In the genomic region with DNA sequence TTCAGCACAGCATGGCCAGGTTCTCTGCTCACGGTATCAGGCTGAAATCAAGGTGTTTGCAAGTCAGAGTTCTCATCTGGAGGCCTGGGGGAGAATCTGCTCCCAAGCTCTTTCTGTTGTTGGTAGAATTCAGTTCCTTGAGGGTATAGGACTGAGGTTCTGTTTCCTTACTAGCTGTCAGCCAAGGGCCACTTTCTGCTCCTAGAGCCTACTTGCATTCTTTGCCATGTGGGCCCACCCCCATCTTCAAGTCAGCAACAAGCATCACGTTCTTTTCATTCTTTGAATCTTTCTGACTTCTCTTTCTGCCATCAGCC, we compare ENCODE assay signal across 15 cellular contexts. TPM values are rescaled to one million over a fixed set of nuclear protein-coding genes. Genes with fewer than 3 reads are reported as not detected.
DNase-seq lines count a peak whose midpoint lies in the region; ATAC-seq, FAIRE-seq and TF ChIP-seq lines count a peak whose summit lies in the region.
"Had no signal": no experiment of that assay in that cellular context is flagged by ENCODE, and none has a peak within 500 bp of the region (broad histone marks: within the 10 kb centered on the region; RNA-seq: fewer than 3 reads in every experiment).

No MANE protein-coding gene starts in this region.

- no peak for ATAC-seq in HG03565 (IDR thresholded peaks at IDR 0.05; ENCODE audit: unreplicated experiment)
- ATAC-seq: left colon, PC-3 had no signal

- no peaks in the 10 kb centered on the region; the same call in 1 of the 2 replicates for H3K9me3 ChIP-seq in SK-N-MC (ENCODE audit: low read depth, low read length)
- no peaks in the 10 kb centered on the region for H3K9me3 ChIP-seq in H1 (ENCODE audit: insufficient read depth in 2 of 2, low read depth in 1 of 2, low read length in 1 of 2)
- no peaks in the 10 kb centered on the region for H3K9me3 ChIP-seq in stomach

- peak overlapping the region; percentile 41 for H3K4me3 Mint-ChIP-seq in activated T-cell treated with anti-CD3 and anti-CD28 coated beads, Interleukin-2, amount 50 U/mL, for 24 hours
- H3K4me3 Mint-ChIP-seq: nephron progenitor cell had no signal

- H3K27me3 Mint-ChIP-seq in activated T-cell treated with anti-CD3 and anti-CD28 coated beads, Interleukin-2, amount 50 U/mL, for 24 hours = no peaks in the 10 kb centered on the region

- no peak overlapping the region for H3K4ac ChIP-seq in H1 (replicated peaks; ENCODE audit: insufficient read length, low read depth, low read length)

- H3K27me3 ChIP-seq in H1 (replicated peaks in 1 of 4; ENCODE audit: control insufficient read depth in 3 of 4, extremely low read depth in 1 of 4, insufficient read depth in 3 of 4, low read length in 3 of 4) = no peaks in the 10 kb centered on the region
- no peaks in the 10 kb centered on the region for H3K27me3 ChIP-seq in stomach

- no peak overlapping the region for H2BK12ac ChIP-seq in H1 (ENCODE audit: low read depth, low read length)

- H3K14ac ChIP-seq in H1 (ENCODE audit: insufficient read length) = no peak overlapping the region

- POLR2A ChIA-PET in H1 (lab: Charles Lee; ENCODE audit: partially characterized antibody) = no interaction called here

- H3K4me1 ChIP-seq in H1 (replicated peaks in 1 of 4; ENCODE audit: control insufficient read depth in 3 of 4, insufficient read depth in 4 of 4, low read length in 3 of 4) (peaks cover 0 to 2% (median 0%) of the 10 kb centered on the region in 4 experiments; a peak in 1 of 7 replicates), stomach (peaks cover 0 to 32% (median 0%) of the 10 kb centered on the region in 4 donors)

- no peak overlapping the region for H4K5ac ChIP-seq in H1 (ENCODE audit: insufficient read length, low read depth, low read length)

- no peaks in the 10 kb centered on the region for H3K79me1 ChIP-seq in H1 (ENCODE audit: low read depth, low read length)

- 86% methylated on average over 2 of the region's 2 CpGs; no CpG with 5 or more reads in 1 of the 2 experiments for WGBS in H1 (ENCODE audit: extremely low coverage in 1 of 2, insufficient coverage in 1 of 2, insufficient read length in 1 of 2, insufficient replicate concordance in 2 of 2, low coverage in 1 of 2, low lambda C conversion rate in 2 of 2, missing lambda C conversion rate in 1 of 2), 2 experiments
- WGBS in stomach, 5 donors = 79 to 90% (median 86%) methylated on average over 2 of the region's 2 CpGs

- H3K36me3 ChIP-seq in SK-N-MC (ENCODE audit: insufficient read depth, low read length) (peaks cover 17% of the 10 kb centered on the region), H1 (ENCODE audit: control insufficient read depth in 2 of 4, insufficient read depth in 4 of 4, low read length in 3 of 4) (no peaks in the 10 kb centered on the region), stomach (no peaks in the 10 kb centered on the region)

- H3K4me1 Mint-ChIP-seq in activated T-cell treated with anti-CD3 and anti-CD28 coated beads, Interleukin-2, amount 50 U/mL, for 24 hours (ENCODE audit: low read depth) = peaks cover 81% of the 10 kb centered on the region
- H3K4me1 Mint-ChIP-seq: nephron progenitor cell had no signal

- H3K27ac ChIP-seq in SK-N-MC = peak overlapping the region; percentile 65
- H3K27ac ChIP-seq in H1 (ENCODE audit: low read depth, low read length) = no peak overlapping the region
- peak overlapping the region in 4 of 5 donors; percentile 32 to 56 (median 47) for H3K27ac ChIP-seq in stomach

- H4K8ac ChIP-seq in H1 (ENCODE audit: extremely low read depth, insufficient read depth, low read length) = no peak overlapping the region

- intact Hi-C loops in stomach (cut with DNase I; ENCODE audit: low total_unique reads) = no loop called here

- H3K23me2 ChIP-seq in H1 (ENCODE audit: low read depth, low read length) = no peaks in the 10 kb centered on the region

- no peak overlapping the region for H3K4me3 ChIP-seq in SK-N-MC
- H3K4me3 ChIP-seq in H1 (ENCODE audit: extremely low read depth in 1 of 4, insufficient read depth in 2 of 4, low read depth in 3 of 4, low read length in 4 of 4) = no peak overlapping the region
- no peak overlapping the region for H3K4me3 ChIP-seq in stomach

- no peaks in the 10 kb centered on the region for H3K79me2 ChIP-seq in H1 (ENCODE audit: control insufficient read depth in 1 of 2, insufficient read depth in 2 of 2, low read length in 2 of 2)

- H2BK120ac ChIP-seq in H1 (replicated peaks; ENCODE audit: low read depth, low read length) = no peak overlapping the region

- H2AFZ ChIP-seq in H1 (ENCODE audit: low read length) = peak overlapping the region; percentile 55; the same call in 1 of the 2 replicates

- H3K23ac ChIP-seq in H1 (ENCODE audit: insufficient read length) = no peak overlapping the region

- DNase-seq in activated T-cell treated with anti-CD3 and anti-CD28 coated beads, Interleukin-2, amount 50 U/mL, for 24 hours = no peak
- no peak for DNase-seq in activated T-cell treated with anti-CD3 and anti-CD28 coated beads, Interleukin-2, amount 50 U/mL, for 48 hours
- no peak for DNase-seq in SK-N-MC (ENCODE audit: low read depth, low spot score)
- no peak for DNase-seq in H1 (ENCODE audit: low read depth in 1 of 2, low spot score in 2 of 2)
- no peak for DNase-seq in stomach
- DNase-seq in HPDE6-E6E7 (ENCODE audit: extremely low spot score) = no peak
- DNase-seq in AG08395 (ENCODE audit: low spot score) = no peak
- DNase-seq: ACHN, DMS153, NCI-H446 treated with DMSO at 0.1 percent for 48 hours, nephron progenitor cell, PC-3, SW 1271 had no signal

- CTCF ChIA-PET in H1 (lab: Charles Lee; ENCODE audit: partially characterized antibody) = no interaction called here

- no peak overlapping the region for H3K56ac ChIP-seq in H1 (replicated peaks; ENCODE audit: insufficient read length, low read depth, low read length)

- no peak overlapping the region for H2AK5ac ChIP-seq in H1 (ENCODE audit: low read depth, low read length)

- H4K91ac ChIP-seq in H1 (replicated peaks; ENCODE audit: insufficient read length, low read length) = no peak overlapping the region

- H3K27ac Mint-ChIP-seq in activated T-cell treated with anti-CD3 and anti-CD28 coated beads, Interleukin-2, amount 50 U/mL, for 24 hours = peak overlapping the region; percentile 90
- H3K27ac Mint-ChIP-seq: nephron progenitor cell had no signal

- H3K9ac ChIP-seq in SK-N-MC (ENCODE audit: insufficient read length) (no peak overlapping the region), H1 (replicated peaks in 1 of 4; ENCODE audit: extremely low read depth in 1 of 4, low read depth in 3 of 4, low read length in 3 of 4) (no peak overlapping the region)

- TF ChIP-seq EP300 in H1 (IDR thresholded peaks at IDR 0.05; ENCODE audit: borderline replicate concordance in 1 of 2, low read depth in 2 of 2, low read length in 2 of 2) (no peak), stomach (IDR thresholded peaks at IDR 0.05) (no peak)

- H2BK20ac ChIP-seq in H1 (ENCODE audit: low read length) = no peak overlapping the region

- no peaks in the 10 kb centered on the region for H3K9me3 Mint-ChIP-seq in activated T-cell treated with anti-CD3 and anti-CD28 coated beads, Interleukin-2, amount 50 U/mL, for 24 hours
- H3K9me3 Mint-ChIP-seq: nephron progenitor cell had no signal

- FAIRE-seq in H1 (lab: Jason Lieb, UNC) = no peak

- no peak for TF ChIP-seq CTCF in H1 (IDR thresholded peaks at IDR 0.05; ENCODE audit: control extremely low read depth in 1 of 3, insufficient read depth in 1 of 3, low read depth in 1 of 3, low read length in 3 of 3)
- no peak for TF ChIP-seq CTCF in stomach (IDR thresholded peaks at IDR 0.05)

- no peak overlapping the region for H3K18ac ChIP-seq in H1 (ENCODE audit: extremely low read depth, low read length)

- TF ChIP-seq POLR2A in H1 (IDR thresholded peaks at IDR 0.05; ENCODE audit: control extremely low read depth in 1 of 2, low read depth in 2 of 2, low read length in 2 of 2) (no peak), stomach (IDR thresholded peaks at IDR 0.05) (no peak)

- peaks cover 46% of the 10 kb centered on the region for H3K36me3 Mint-ChIP-seq in activated T-cell treated with anti-CD3 and anti-CD28 coated beads, Interleukin-2, amount 50 U/mL, for 24 hours (ENCODE audit: low read depth)

- no peaks in the 10 kb centered on the region for H4K20me1 ChIP-seq in H1 (replicated peaks in 1 of 2; ENCODE audit: control insufficient read depth in 1 of 2, insufficient read depth in 2 of 2, low read length in 2 of 2)

- no peak overlapping the region for H2BK5ac ChIP-seq in H1 (ENCODE audit: low read depth, low read length)

- H2BK15ac ChIP-seq in H1 (ENCODE audit: low read length) = no peak overlapping the region

- no peak for TF ChIP-seq RAD21 in H1 (IDR thresholded peaks at IDR 0.05 in 1 of 2, conservative IDR thresholded peaks at IDR 0.05 in 1 of 2; ENCODE audit: low read depth in 2 of 2, low read length in 2 of 2)

- H3K4me2 ChIP-seq in H1 (ENCODE audit: insufficient read depth in 1 of 2, low read depth in 2 of 2, low read length in 2 of 2) = no peak overlapping the region

TF ChIP-seq in H1, 55 proteins besides CTCF, POLR2A, EP300 and RAD21:
- no peak for TF ChIP-seq ZNF274 (IDR thresholded peaks at IDR 0.05; ENCODE audit: borderline replicate concordance, extremely low read depth, low read length)
- no peak for TF ChIP-seq EGR1 (IDR thresholded peaks at IDR 0.05; ENCODE audit: borderline replicate concordance, low read depth, low read length)
- TF ChIP-seq, protein P1, sequence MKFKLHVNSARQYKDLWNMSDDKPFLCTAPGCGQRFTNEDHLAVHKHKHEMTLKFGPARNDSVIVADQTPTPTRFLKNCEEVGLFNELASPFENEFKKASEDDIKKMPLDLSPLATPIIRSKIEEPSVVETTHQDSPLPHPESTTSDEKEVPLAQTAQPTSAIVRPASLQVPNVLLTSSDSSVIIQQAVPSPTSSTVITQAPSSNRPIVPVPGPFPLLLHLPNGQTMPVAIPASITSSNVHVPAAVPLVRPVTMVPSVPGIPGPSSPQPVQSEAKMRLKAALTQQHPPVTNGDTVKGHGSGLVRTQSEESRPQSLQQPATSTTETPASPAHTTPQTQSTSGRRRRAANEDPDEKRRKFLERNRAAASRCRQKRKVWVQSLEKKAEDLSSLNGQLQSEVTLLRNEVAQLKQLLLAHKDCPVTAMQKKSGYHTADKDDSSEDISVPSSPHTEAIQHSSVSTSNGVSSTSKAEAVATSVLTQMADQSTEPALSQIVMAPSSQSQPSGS (IDR thresholded peaks at IDR 0.05; ENCODE audit: low read length) = no peak
- no peak for TF ChIP-seq BCL11A (IDR thresholded peaks at IDR 0.05; ENCODE audit: low read depth in 2 of 2, low read length in 2 of 2)
- no peak for TF ChIP-seq TBP (IDR thresholded peaks at IDR 0.05; ENCODE audit: low read depth, low read length)
TF ChIP-seq in H1: peak in this region for 0.

RNA-seq across cellular contexts. Expression of a gene that starts 7.4 kb away (rescaled TPM):
- total RNA-seq in H1 (2021; fragmentation: NEBNext Ultra II Directional; extraction: Animal tissue kit (Norgen Biotek cat#: 25700)) = 26.3 and 30.8 TPM in 2 replicates
- 8.0 and 16.7 TPM in 2 replicates for polyA plus RNA-seq in H1 (2011; rRNA removed)
- 15.7 TPM for polyA plus RNA-seq in H1 (2011; cell fraction: cytosol; rRNA removed)
- polyA plus RNA-seq in H1 (2011; cell fraction: nucleus; rRNA removed) = 1.8 TPM
- 11.4 to 20.8 TPM (median 13.7 TPM) in 4 replicates for polyA plus RNA-seq in H1 (2012, experiment 1 of 2)
- 6.7 TPM for polyA plus RNA-seq in H1 (2012, experiment 2 of 2)
- polyA plus RNA-seq in H1 (2013, experiment 1 of 2) = 14.7 TPM
- polyA plus RNA-seq in H1 (2013, experiment 2 of 2) = 15.2 TPM
- 17.9 and 18.1 TPM in 2 replicates for polyA minus RNA-seq in H1 (2011; rRNA and poly(A)+ RNA removed)
- polyA minus RNA-seq in H1 (2011; cell fraction: cytosol; rRNA and poly(A)+ RNA removed) = 9.8 TPM
- 10.3 TPM for polyA minus RNA-seq in H1 (2011; cell fraction: nucleus; rRNA and poly(A)+ RNA removed)
- 10 to 100 TPM; 11.0 to 87.9 (median 23.7) TPM for total RNA-seq in stomach
- polyA plus RNA-seq in stomach = 10 to 100 TPM; 13.3 to 35.0 (median 17.6) TPM
